In the genomic region with DNA sequence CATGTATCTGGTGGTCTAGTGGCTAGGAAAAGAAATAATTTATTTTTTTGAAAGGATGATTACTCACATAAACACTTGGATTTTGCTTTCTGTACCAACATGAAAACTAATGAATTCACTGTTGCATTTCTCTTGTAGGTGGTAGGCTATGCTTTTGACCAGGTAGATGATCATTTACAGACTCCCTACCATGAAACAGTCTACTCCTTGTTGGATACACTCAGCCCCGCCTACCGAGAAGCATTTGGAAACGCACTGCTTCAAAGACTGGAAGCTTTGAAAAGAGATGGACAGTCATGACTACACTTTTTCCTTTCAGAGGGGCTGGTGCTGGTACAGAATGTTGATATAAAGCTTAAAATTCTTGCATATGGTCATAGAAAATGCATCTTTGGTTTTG, we compare ENCODE assay signal across 27 cellular contexts.
"Had no signal": no experiment of that assay in that cellular context is flagged by ENCODE, and none has a peak within 500 bp of the region (broad histone marks: within the 10 kb centered on the region; RNA-seq: fewer than 3 reads in every experiment).

No MANE protein-coding gene starts in this region.

- H3K4me3 ChIP-seq: colonic mucosa, esophagus squamous epithelium, gastrocnemius medialis, heart right ventricle, hepatocyte, left lung, lower lobe of right lung, mucosa of descending colon had no signal

- H3K27ac ChIP-seq: colonic mucosa, epithelial cell of prostate, esophagus squamous epithelium, gastrocnemius medialis, heart right ventricle, hepatocyte, left lung, lower lobe of right lung had no signal

- H2AFZ ChIP-seq: hepatocyte had no signal

- H3K36me3 ChIP-seq: colonic mucosa had no signal

- H3K4me2 ChIP-seq: hepatocyte had no signal

- ATAC-seq: effector memory CD8-positive, alpha-beta T cell; esophagus mucosa; gastrocnemius medialis; heart right ventricle; left cardiac atrium; left lung; left ventricle myocardium superior; lower lobe of right lung; mucosa of descending colon had no signal

- H3K4me1 ChIP-seq: colonic mucosa, left lung, lower lobe of right lung had no signal

- H3K9me3 ChIP-seq: colonic mucosa, esophagus squamous epithelium, gastrocnemius medialis, heart right ventricle, left lung, lower lobe of right lung, mucosa of descending colon had no signal

- H3K27me3 ChIP-seq: colonic mucosa, esophagus squamous epithelium, gastrocnemius medialis, hepatocyte had no signal

- DNase-seq: colonic mucosa; cortex of kidney; effector CD8-positive, alpha-beta T cell; effector memory CD8-positive, alpha-beta T cell; endodermal cell; erythroblast; esophagus squamous epithelium; foreskin fibroblast; foreskin melanocyte; gastrocnemius medialis; glutamatergic neuron; head of caudate nucleus; heart right ventricle; hypothalamus; immature natural killer cell; islet precursor cell; kidney; kidney glomerular epithelial cell; left cardiac atrium; left lung; left ventricle myocardium superior; lower lobe of right lung; mesenchymal stem cell; mucosa of descending colon had no signal
